17 cellular contexts compared by ENCODE assay signal in the genomic region with DNA sequence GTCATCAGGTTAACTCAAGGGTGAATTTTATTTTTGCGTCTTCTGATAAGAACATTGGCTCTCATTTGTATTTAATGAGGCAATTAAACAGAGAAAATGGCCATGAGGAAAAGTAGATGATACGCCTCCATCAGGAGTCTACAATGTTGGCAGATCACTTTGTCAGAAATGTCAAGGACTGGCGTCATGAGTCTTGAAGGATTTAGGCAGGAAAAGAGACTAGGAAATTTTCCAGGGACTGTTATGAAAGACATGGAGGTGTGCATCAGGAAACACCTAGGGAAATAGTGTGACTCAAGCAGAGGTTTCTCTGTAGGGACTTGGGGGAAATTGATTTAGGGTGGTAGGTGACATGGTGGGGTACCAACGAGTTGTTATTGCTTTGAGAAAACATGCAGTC. TPM values are rescaled to one million over a fixed set of nuclear protein-coding genes. Genes with fewer than 3 reads are reported as not detected.
A peak's percentile ranks its signal among the peaks of the same experiment; 100 is the strongest.
DNase-seq lines count a peak whose midpoint lies in the region; ATAC-seq and TF ChIP-seq lines count a peak whose summit lies in the region.
"Had no signal": no experiment of that assay in that cellular context is flagged by ENCODE, and none has a peak within 500 bp of the region (broad histone marks: within the 10 kb centered on the region; RNA-seq: fewer than 3 reads in every experiment).

No MANE protein-coding gene starts in this region.

- H3K4me3 Mint-ChIP-seq in MCF 10A (ENCODE audit: unreplicated experiment) (no peak overlapping the region), brain (no peak overlapping the region)
- H3K4me3 Mint-ChIP-seq: CD8-positive, alpha-beta memory T cell; HFFc6 had no signal

- intact Hi-C loops in MCF 10A (cut with micrococcal nuclease) (no loop called here), mammary epithelial cell (cut with micrococcal nuclease) (no loop called here)

- in situ Hi-C loops in mammary epithelial cell (cut with MboI; ENCODE audit: low sequenced_read_pairs in 2 of 2), result no loop called here

- H3K79me2 ChIP-seq in mammary epithelial cell (ENCODE audit: insufficient read depth, low read length), result no peaks in the 10 kb centered on the region
- no peaks in the 10 kb centered on the region for H3K79me2 ChIP-seq in hepatocyte

- H3K4me1 ChIP-seq in mammary epithelial cell (ENCODE audit: insufficient read depth, low read length) (peaks cover 38% of the 10 kb centered on the region), hepatocyte (ENCODE audit: insufficient read depth) (peaks cover 30% of the 10 kb centered on the region)
- H3K4me1 ChIP-seq: BLaER1 had no signal

- DNase-seq in MCF 10A (ENCODE audit: unreplicated experiment), result peak; percentile 36
- no peak for DNase-seq in mammary epithelial cell
- no peak for DNase-seq in hepatocyte (ENCODE audit: low spot score)
- DNase-seq in putamen (ENCODE audit: low spot score), result peak; percentile 10
- DNase-seq in GM20000 (ENCODE audit: low spot score), result no peak
- no peak for DNase-seq in iPS-NIHi11 (ENCODE audit: low spot score)
- DNase-seq: AML-193; Caco-2; CD8-positive, alpha-beta memory T cell; DMS53; GF-D8; HCEC 1CT; HFFc6 had no signal

- no peak overlapping the region for H3K9ac ChIP-seq in mammary epithelial cell (ENCODE audit: insufficient read depth, low read length)
- H3K9ac ChIP-seq: BLaER1 had no signal

- no peak for ATAC-seq in GM21737 (IDR thresholded peaks at IDR 0.05; ENCODE audit: unreplicated experiment)

- peaks cover 40% of the 10 kb centered on the region for H3K4me1 Mint-ChIP-seq in MCF 10A (ENCODE audit: insufficient read depth, unreplicated experiment)
- H3K4me1 Mint-ChIP-seq in brain, result peaks cover 45% of the 10 kb centered on the region
- H3K4me1 Mint-ChIP-seq: CD8-positive, alpha-beta memory T cell had no signal

- no peaks in the 10 kb centered on the region for H3K9me2 ChIP-seq in hepatocyte (replicated peaks; ENCODE audit: insufficient read depth)

- H3K36me3 Mint-ChIP-seq in MCF 10A (ENCODE audit: insufficient read depth, unreplicated experiment), result no peaks in the 10 kb centered on the region
- H3K36me3 Mint-ChIP-seq in brain, result no peaks in the 10 kb centered on the region
- H3K36me3 Mint-ChIP-seq: CD8-positive, alpha-beta memory T cell had no signal

- POLR2A ChIA-PET in MCF 10A (lab: Yijun Ruan, JAX), result no interaction called here

- CTCF ChIA-PET in MCF 10A (lab: Yijun Ruan, JAX), result interaction anchor here (1.0 kb wide), 1 partner anchor 12 kb away, joined by 3 read pairs; no protein-coding TSS in a partner anchor
- CTCF ChIA-PET in mammary epithelial cell (lab: Charles Lee; ENCODE audit: low non-redundant PET), result no interaction called here

- H2AFZ ChIP-seq in mammary epithelial cell (ENCODE audit: low read depth, low read length) (no peak overlapping the region), hepatocyte (no peak overlapping the region)

- H3K4me3 ChIP-seq in mammary epithelial cell (replicated peaks in 1 of 3; ENCODE audit: insufficient read depth in 1 of 3, low read depth in 2 of 3, low read length in 3 of 3) (no peak overlapping the region), hepatocyte (no peak overlapping the region)
- H3K4me3 ChIP-seq: BLaER1 had no signal

- H3K9me3 ChIP-seq in mammary epithelial cell (replicated peaks; ENCODE audit: insufficient read depth, low read length) (no peaks in the 10 kb centered on the region), hepatocyte (ENCODE audit: low read depth) (no peaks in the 10 kb centered on the region)
- H3K9me3 ChIP-seq: BLaER1, Caco-2 had no signal

- H3K27ac Mint-ChIP-seq in MCF 10A (ENCODE audit: low read depth, unreplicated experiment), result peak overlapping the region; percentile 80
- peak overlapping the region in 4 of 5 experiments; percentile 19 to 92 (median 50) for H3K27ac Mint-ChIP-seq in brain
- H3K27ac Mint-ChIP-seq: HFFc6 had no signal

- H3K36me3 ChIP-seq in mammary epithelial cell (ENCODE audit: insufficient read depth, low read length), result no peaks in the 10 kb centered on the region
- H3K36me3 ChIP-seq in hepatocyte (replicated peaks; ENCODE audit: insufficient read depth, low read depth), result no peaks in the 10 kb centered on the region
- H3K36me3 ChIP-seq: BLaER1 had no signal

- H3K27ac ChIP-seq in mammary epithelial cell (ENCODE audit: insufficient read depth, low read depth, low read length), result no peak overlapping the region
- peak overlapping the region; percentile 92 for H3K27ac ChIP-seq in hepatocyte
- H3K27ac ChIP-seq: 22Rv1, BLaER1 had no signal

- H3K27me3 ChIP-seq in mammary epithelial cell (ENCODE audit: insufficient read depth, low read length) (no peaks in the 10 kb centered on the region), hepatocyte (no peaks in the 10 kb centered on the region)
- H3K27me3 ChIP-seq: BLaER1 had no signal

- H3K4me2 ChIP-seq in mammary epithelial cell (ENCODE audit: insufficient read depth, low read depth, low read length) (no peak overlapping the region), hepatocyte (no peak overlapping the region)
- H3K4me2 ChIP-seq: BLaER1 had no signal

- H3K27me3 Mint-ChIP-seq in MCF 10A (ENCODE audit: insufficient read depth, unreplicated experiment) (no peaks in the 10 kb centered on the region), brain (peaks cover 12% of the 10 kb centered on the region)

- TF ChIP-seq CTCF in MCF 10A (IDR thresholded peaks at IDR 0.05; ENCODE audit: unreplicated experiment) (no peak), mammary epithelial cell (conservative IDR thresholded peaks at IDR 0.05 in 1 of 2, IDR thresholded peaks at IDR 0.05 in 1 of 2; ENCODE audit: extremely low read depth in 1 of 2, insufficient read depth in 1 of 2, low read depth in 1 of 2, low read length in 2 of 2) (no peak), brain (conservative IDR thresholded peaks at IDR 0.05) (no peak), hepatocyte (IDR thresholded peaks at IDR 0.05; ENCODE audit: poor library complexity) (no peak), GM20000 (IDR thresholded peaks at IDR 0.05; ENCODE audit: extremely low read depth, missing control alignments) (no peak)

- dilution Hi-C loops in mammary epithelial cell (cut with HindIII; ENCODE audit: low sequenced_read_pairs), result no loop called here

- 97% methylated on average over 4 of the region's 4 CpGs for WGBS in mammary epithelial cell (ENCODE audit: low coverage, missing lambda C conversion rate)
- 89% methylated on average over 4 of the region's 4 CpGs for WGBS in hepatocyte (ENCODE audit: low lambda C conversion rate, missing lambda C conversion rate)

- H4K20me1 ChIP-seq in mammary epithelial cell (ENCODE audit: insufficient read depth, low read length), result no peaks in the 10 kb centered on the region
- no peaks in the 10 kb centered on the region for H4K20me1 ChIP-seq in hepatocyte (ENCODE audit: insufficient read depth, poor library complexity, severe bottlenecking)
- H4K20me1 ChIP-seq: BLaER1 had no signal

- no peaks in the 10 kb centered on the region for H3K9me3 Mint-ChIP-seq in MCF 10A (ENCODE audit: unreplicated experiment)
- H3K9me3 Mint-ChIP-seq in brain, result peaks cover 0 to 9% (median 0%) of the 10 kb centered on the region in 5 experiments
- H3K9me3 Mint-ChIP-seq: CD8-positive, alpha-beta memory T cell; HFFc6 had no signal

- BruUV-seq in MCF 10A (replicated peaks; lab: Mats Ljungman, UMichigan), result no TSS peak
- no TSS peak for BruUV-seq in mammary epithelial cell (replicated peaks; lab: Mats Ljungman, UMichigan)

RNA-seq across cellular contexts. Expression of a gene that starts 53.4 kb away (rescaled TPM):
- total RNA-seq in MCF 10A (2022) (18.6 and 24.5 TPM in 2 replicates), mammary epithelial cell (10 to 100 TPM; 16.3 to 22.6 TPM), hepatocyte (12.8 and 13.7 TPM in 2 replicates)
- polyA plus RNA-seq in mammary epithelial cell (16.3 TPM), brain (ENCODE audit: insufficient read depth, low read depth, low replicate concordance) (5.0 TPM), hepatocyte (18.8 and 24.1 TPM in 2 replicates)
- polyA minus RNA-seq in mammary epithelial cell, result 84.0 TPM

Comparison
In these comparisons a context has a peak if more than half of its experiments do, and no peak if none do; other contexts are left out.
1. DNase-seq: peak in MCF 10A (single experiment) and putamen (single experiment); none in mammary epithelial cell (single experiment), hepatocyte (single experiment), GM20000 (single experiment) and iPS-NIHi11 (single experiment).